1 cellular context compared by ENCODE assay signal in genomic region chr1:8170059-8170835, GRCh38.
TF ChIP-seq lines count a peak whose summit lies in the region.

No MANE protein-coding gene starts in this region.

TF ChIP-seq in HepG2, 621 proteins besides CTCF, POLR2A, EP300 and RAD21 (continued from another document and continues in another):
- peak; percentile 20; the same call in 1 of the 2 replicates for TF ChIP-seq EEA1 (CRISPR knock-in tag; IDR thresholded peaks at IDR 0.05; ENCODE audit: borderline replicate concordance)
- no peak for TF ChIP-seq KDM4B (CRISPR knock-in tag; IDR thresholded peaks at IDR 0.05)
- 0 out of 2 replicates have a peak, but pooled peaks have one; percentile 48 for TF ChIP-seq SNAI1 (CRISPR knock-in tag; IDR thresholded peaks at IDR 0.05; ENCODE audit: borderline replicate concordance)
- TF ChIP-seq ZBTB25 (CRISPR knock-in tag; IDR thresholded peaks at IDR 0.05), result no peak
- TF ChIP-seq SMC3 (IDR thresholded peaks at IDR 0.05; ENCODE audit: low read length), result no peak
- TF ChIP-seq NONO (IDR thresholded peaks at IDR 0.05), result no peak
- peak; percentile 72 for TF ChIP-seq NONO (CRISPR knock-in tag; conservative IDR thresholded peaks at IDR 0.05)
- TF ChIP-seq TRIM24 (CRISPR knock-in tag; IDR thresholded peaks at IDR 0.05), result no peak
- TF ChIP-seq MTA3 (CRISPR knock-in tag; IDR thresholded peaks at IDR 0.05), result no peak
- no peak for TF ChIP-seq MAFF (IDR thresholded peaks at IDR 0.05; ENCODE audit: low read depth, low read length)
- TF ChIP-seq CEBPG (CRISPR knock-in tag; IDR thresholded peaks at IDR 0.05), result peak; percentile 11; the same call in 1 of the 2 replicates
- TF ChIP-seq ZNF646 (CRISPR knock-in tag; IDR thresholded peaks at IDR 0.05), result no peak
- no peak for TF ChIP-seq GLMP (CRISPR knock-in tag; IDR thresholded peaks at IDR 0.05; ENCODE audit: borderline replicate concordance)
- peak; percentile 56; the same call in 1 of the 2 replicates for TF ChIP-seq RNF2 (conservative IDR thresholded peaks at IDR 0.05; ENCODE audit: low read depth)
- TF ChIP-seq GABPB1 (CRISPR knock-in tag; IDR thresholded peaks at IDR 0.05), result peak; percentile 45; the same call in 1 of the 2 replicates
- TF ChIP-seq TBX2 (CRISPR knock-in tag; IDR thresholded peaks at IDR 0.05; ENCODE audit: borderline replicate concordance), result peak; percentile 85; the same call in 1 of the 2 replicates
- no peak for TF ChIP-seq ISL2 (CRISPR knock-in tag; IDR thresholded peaks at IDR 0.05)
- no peak for TF ChIP-seq MTF1 (CRISPR knock-in tag; IDR thresholded peaks at IDR 0.05)
- TF ChIP-seq, protein P1, sequence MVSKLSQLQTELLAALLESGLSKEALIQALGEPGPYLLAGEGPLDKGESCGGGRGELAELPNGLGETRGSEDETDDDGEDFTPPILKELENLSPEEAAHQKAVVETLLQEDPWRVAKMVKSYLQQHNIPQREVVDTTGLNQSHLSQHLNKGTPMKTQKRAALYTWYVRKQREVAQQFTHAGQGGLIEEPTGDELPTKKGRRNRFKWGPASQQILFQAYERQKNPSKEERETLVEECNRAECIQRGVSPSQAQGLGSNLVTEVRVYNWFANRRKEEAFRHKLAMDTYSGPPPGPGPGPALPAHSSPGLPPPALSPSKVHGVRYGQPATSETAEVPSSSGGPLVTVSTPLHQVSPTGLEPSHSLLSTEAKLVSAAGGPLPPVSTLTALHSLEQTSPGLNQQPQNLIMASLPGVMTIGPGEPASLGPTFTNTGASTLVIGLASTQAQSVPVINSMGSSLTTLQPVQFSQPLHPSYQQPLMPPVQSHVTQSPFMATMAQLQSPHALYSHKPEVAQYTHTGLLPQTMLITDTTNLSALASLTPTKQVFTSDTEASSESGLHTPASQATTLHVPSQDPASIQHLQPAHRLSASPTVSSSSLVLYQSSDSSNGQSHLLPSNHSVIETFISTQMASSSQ (IDR thresholded peaks at IDR 0.05; ENCODE audit: low read depth), result peak; percentile 73; the same call in 1 of the 2 replicates
- TF ChIP-seq, protein P1 (CRISPR knock-in tag; IDR thresholded peaks at IDR 0.05; ENCODE audit: borderline replicate concordance), result peak; percentile 75; the same call in 1 of the 2 replicates
- TF ChIP-seq, protein P2, sequence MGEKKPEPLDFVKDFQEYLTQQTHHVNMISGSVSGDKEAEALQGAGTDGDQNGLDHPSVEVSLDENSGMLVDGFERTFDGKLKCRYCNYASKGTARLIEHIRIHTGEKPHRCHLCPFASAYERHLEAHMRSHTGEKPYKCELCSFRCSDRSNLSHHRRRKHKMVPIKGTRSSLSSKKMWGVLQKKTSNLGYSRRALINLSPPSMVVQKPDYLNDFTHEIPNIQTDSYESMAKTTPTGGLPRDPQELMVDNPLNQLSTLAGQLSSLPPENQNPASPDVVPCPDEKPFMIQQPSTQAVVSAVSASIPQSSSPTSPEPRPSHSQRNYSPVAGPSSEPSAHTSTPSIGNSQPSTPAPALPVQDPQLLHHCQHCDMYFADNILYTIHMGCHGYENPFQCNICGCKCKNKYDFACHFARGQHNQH (CRISPR knock-in tag; IDR thresholded peaks at IDR 0.05), result peak; percentile 64
- peak; percentile 92 for TF ChIP-seq ZFX (CRISPR knock-in tag; IDR thresholded peaks at IDR 0.05; ENCODE audit: low read depth)
- TF ChIP-seq SUZ12 (IDR thresholded peaks at IDR 0.05; ENCODE audit: low read depth, low read length), result no peak
- peak; percentile 27; the same call in 1 of the 2 replicates for TF ChIP-seq KMT2B (CRISPR knock-in tag; IDR thresholded peaks at IDR 0.05)
- TF ChIP-seq, protein P3, sequence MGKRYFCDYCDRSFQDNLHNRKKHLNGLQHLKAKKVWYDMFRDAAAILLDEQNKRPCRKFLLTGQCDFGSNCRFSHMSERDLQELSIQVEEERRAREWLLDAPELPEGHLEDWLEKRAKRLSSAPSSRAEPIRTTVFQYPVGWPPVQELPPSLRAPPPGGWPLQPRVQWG (CRISPR knock-in tag; IDR thresholded peaks at IDR 0.05; ENCODE audit: borderline replicate concordance, low read depth), result no peak
- peak; percentile 62; the same call in 1 of the 2 replicates for TF ChIP-seq XBP1 (CRISPR knock-in tag; IDR thresholded peaks at IDR 0.05)
- TF ChIP-seq, protein P4, sequence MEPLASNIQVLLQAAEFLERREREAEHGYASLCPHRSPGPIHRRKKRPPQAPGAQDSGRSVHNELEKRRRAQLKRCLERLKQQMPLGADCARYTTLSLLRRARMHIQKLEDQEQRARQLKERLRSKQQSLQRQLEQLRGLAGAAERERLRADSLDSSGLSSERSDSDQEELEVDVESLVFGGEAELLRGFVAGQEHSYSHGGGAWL (CRISPR knock-in tag; IDR thresholded peaks at IDR 0.05), result peak; percentile 42; the same call in 1 of the 2 replicates
- no peak; the same call in 1 of the 2 replicates for TF ChIP-seq ZNF710 (CRISPR knock-in tag; IDR thresholded peaks at IDR 0.05; ENCODE audit: borderline replicate concordance)
- no peak for TF ChIP-seq BCLAF1 (IDR thresholded peaks at IDR 0.05)
- TF ChIP-seq, protein P5, sequence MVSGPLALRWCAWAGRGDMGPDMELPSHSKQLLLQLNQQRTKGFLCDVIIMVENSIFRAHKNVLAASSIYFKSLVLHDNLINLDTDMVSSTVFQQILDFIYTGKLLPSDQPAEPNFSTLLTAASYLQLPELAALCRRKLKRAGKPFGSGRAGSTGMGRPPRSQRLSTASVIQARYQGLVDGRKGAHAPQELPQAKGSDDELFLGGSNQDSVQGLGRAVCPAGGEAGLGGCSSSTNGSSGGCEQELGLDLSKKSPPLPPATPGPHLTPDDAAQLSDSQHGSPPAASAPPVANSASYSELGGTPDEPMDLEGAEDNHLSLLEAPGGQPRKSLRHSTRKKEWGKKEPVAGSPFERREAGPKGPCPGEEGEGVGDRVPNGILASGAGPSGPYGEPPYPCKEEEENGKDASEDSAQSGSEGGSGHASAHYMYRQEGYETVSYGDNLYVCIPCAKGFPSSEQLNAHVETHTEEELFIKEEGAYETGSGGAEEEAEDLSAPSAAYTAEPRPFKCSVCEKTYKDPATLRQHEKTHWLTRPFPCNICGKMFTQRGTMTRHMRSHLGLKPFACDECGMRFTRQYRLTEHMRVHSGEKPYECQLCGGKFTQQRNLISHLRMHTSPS (CRISPR knock-in tag; IDR thresholded peaks at IDR 0.05; ENCODE audit: low read depth), result peak; percentile 92
- no peak for TF ChIP-seq MXD4 (CRISPR knock-in tag; IDR thresholded peaks at IDR 0.05)
- no peak for TF ChIP-seq ZFP36L1 (CRISPR knock-in tag; IDR thresholded peaks at IDR 0.05)
- TF ChIP-seq ARID2 (CRISPR knock-in tag; IDR thresholded peaks at IDR 0.05; ENCODE audit: borderline replicate concordance), result 0 out of 2 replicates have a peak, but pooled peaks have one; percentile 13
- no peak; the same call in 1 of the 2 replicates for TF ChIP-seq MIER3 (CRISPR knock-in tag; IDR thresholded peaks at IDR 0.05; ENCODE audit: borderline replicate concordance)
- no peak for TF ChIP-seq NFIB (CRISPR knock-in tag; IDR thresholded peaks at IDR 0.05; ENCODE audit: borderline replicate concordance)
- no peak for TF ChIP-seq ZNF136 (CRISPR knock-in tag; IDR thresholded peaks at IDR 0.05; ENCODE audit: low read depth)
- TF ChIP-seq MLLT10 (CRISPR knock-in tag; IDR thresholded peaks at IDR 0.05), result no peak
